In the genomic region with DNA sequence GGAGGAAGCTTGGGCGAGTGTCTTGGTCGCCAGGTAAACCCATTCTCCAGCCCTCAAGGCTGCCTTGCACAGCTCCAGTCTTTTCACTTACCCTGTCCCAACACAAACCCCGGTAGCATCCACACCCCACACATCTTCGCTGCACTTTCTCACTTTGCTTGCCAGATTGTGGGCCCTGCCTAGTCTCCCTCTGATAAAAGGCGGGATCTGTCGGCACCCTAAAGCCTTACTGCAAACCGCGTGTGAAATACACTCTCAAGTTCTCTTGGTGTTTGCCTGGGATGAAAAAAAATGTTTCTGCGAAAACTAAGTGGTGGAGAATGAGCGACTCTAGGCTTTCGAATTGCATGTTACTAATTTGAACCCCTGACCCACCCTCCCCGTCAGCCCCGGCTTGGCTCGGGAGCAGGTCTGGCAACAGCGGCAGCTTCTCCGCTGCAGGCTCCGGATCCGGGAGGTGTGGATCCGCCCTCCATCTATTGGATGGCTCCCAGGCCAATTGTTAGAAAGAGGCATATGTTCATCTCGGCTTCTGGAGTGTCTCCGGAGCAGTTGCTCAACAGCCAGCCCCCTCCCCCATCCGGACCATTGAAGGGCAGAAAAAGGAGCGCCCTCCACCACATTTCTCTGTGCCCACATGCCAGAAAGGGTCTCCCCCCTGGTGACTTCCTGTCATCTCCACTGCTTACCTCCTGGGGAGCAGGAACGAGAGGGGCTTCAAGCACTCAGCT, we compare ENCODE assay signal across 8 cellular contexts.
DNase-seq lines count a peak whose midpoint lies in the region; ATAC-seq and FAIRE-seq lines count a peak whose summit lies in the region.

No MANE protein-coding gene starts in this region.

- H2AFZ ChIP-seq in neuron (ENCODE audit: low read depth, low read length): peak overlapping the region; percentile 2

- no peak for FAIRE-seq in RCC 7860 (lab: Jason Lieb, UNC)

- ATAC-seq in HG02973 (IDR thresholded peaks at IDR 0.05; ENCODE audit: unreplicated experiment) (peak; percentile 57), HG02884 (IDR thresholded peaks at IDR 0.05; ENCODE audit: unreplicated experiment) (no peak)

- no peaks in the 10 kb centered on the region for H3K9me3 ChIP-seq in neuron (ENCODE audit: low read length)

- H3K36me3 ChIP-seq in neuron (ENCODE audit: insufficient read depth, low read length): no peaks in the 10 kb centered on the region

- DNase-seq in DMS 273 treated with DMSO at 0.1 percent for 48 hours (lab: John Stamatoyannopoulos, UW): peak; percentile 58
- peak; percentile 32 to 79 for DNase-seq in NCI-H526 (lab: John Stamatoyannopoulos, UW)
- DNase-seq in activated naive CD4-positive, alpha-beta T cell treated with anti-CD3 and anti-CD28 coated beads, Interleukin-2, amount 50 U/mL, for 16 hours: peak; percentile 47
- peak; percentile 19 for DNase-seq in germinal center (ENCODE audit: low spot score)
- DNase-seq in RCC 7860 (ENCODE audit: low spot score): no peak

- peaks cover 7% of the 10 kb centered on the region for H3K4me1 ChIP-seq in neuron (ENCODE audit: insufficient read depth, low read length)

- H3K4me3 ChIP-seq in neuron (ENCODE audit: low read length): peak overlapping the region; percentile 34

- peaks cover 45% of the 10 kb centered on the region for H3K27me3 ChIP-seq in neuron (ENCODE audit: insufficient read depth, low read length)
